Comparison of ENCODE assay signal across 1 cellular context in the genomic region with DNA sequence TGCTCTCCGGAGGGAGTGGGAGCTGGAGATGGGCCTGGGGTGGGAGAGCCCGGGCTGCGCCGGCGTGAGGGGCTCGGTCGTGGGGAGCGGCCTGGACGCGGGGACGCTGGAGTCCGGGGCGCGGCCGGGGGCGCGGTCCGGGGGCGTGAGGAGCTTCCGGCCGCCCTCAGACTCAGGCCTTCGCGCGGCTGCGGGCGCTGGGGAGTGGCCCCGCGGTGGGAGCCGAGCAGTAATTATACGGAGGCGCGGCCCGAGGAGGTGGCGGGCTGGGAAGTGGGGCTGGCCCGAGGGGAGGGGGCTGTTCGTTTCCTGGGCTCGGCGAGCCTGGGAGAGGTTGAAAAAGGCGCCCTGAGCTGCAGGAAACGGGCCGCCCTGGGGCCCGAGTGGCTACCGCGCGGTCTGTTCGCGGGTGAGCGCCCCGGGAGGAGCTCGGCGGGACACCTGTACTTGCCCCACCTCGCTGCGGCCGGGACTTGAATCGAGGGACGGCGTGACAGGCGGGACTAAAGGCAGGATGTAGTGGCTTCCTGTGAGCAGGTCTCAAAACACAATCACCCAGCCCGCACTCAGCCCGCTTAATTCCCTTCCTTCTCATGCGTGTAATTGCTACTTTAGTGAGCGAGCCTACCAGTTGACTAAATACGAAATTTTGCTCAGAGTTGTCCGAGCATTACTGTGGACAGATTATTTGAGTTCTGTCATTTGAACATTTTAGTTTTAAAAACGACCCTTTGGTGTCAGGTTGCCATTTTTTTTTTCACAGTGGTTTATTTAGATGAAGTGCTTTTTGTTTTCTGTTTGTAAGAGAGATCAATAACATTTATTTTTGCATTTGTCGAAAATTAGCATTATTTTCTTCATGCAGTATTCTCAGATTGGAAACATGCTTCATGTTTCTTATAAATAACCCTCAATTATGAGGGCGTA.
TF ChIP-seq lines count a peak whose summit lies in the region.

No MANE protein-coding gene starts in this region.

TF ChIP-seq in HepG2, 621 proteins besides CTCF, POLR2A, EP300 and RAD21 (continued from another document and continues in another):
- TF ChIP-seq RERE (CRISPR knock-in tag; IDR thresholded peaks at IDR 0.05; ENCODE audit: low read depth) (no peak), NCOA2 (CRISPR knock-in tag; IDR thresholded peaks at IDR 0.05) (no peak), RARG (CRISPR knock-in tag; IDR thresholded peaks at IDR 0.05; ENCODE audit: low read depth) (no peak), MTA1 (CRISPR knock-in tag; IDR thresholded peaks at IDR 0.05; ENCODE audit: borderline replicate concordance) (peak; percentile 41; the same call in 1 of the 2 replicates), SNAPC4 (CRISPR knock-in tag; IDR thresholded peaks at IDR 0.05) (no peak), ZNF557 (CRISPR knock-in tag; IDR thresholded peaks at IDR 0.05) (no peak), MXI1 (IDR thresholded peaks at IDR 0.05; ENCODE audit: borderline replicate concordance, low read depth, low read length) (peak; percentile 39; the same call in 1 of the 3 replicates), GTF2F1 (IDR thresholded peaks at IDR 0.05; ENCODE audit: low read length) (no peak), ZNF670 (CRISPR knock-in tag; IDR thresholded peaks at IDR 0.05; ENCODE audit: borderline replicate concordance) (no peak), ZNF564 (CRISPR knock-in tag; IDR thresholded peaks at IDR 0.05) (peak; percentile 86), ZNF225 (CRISPR knock-in tag; IDR thresholded peaks at IDR 0.05) (no peak), SIX4 (CRISPR knock-in tag; IDR thresholded peaks at IDR 0.05) (no peak), EED (CRISPR knock-in tag; IDR thresholded peaks at IDR 0.05) (peak; percentile 90; the same call in 1 of the 2 replicates), ZSCAN21 (CRISPR knock-in tag; IDR thresholded peaks at IDR 0.05; ENCODE audit: borderline replicate concordance) (peak; percentile 55; the same call in 1 of the 2 replicates), MATR3 (CRISPR knock-in tag; IDR thresholded peaks at IDR 0.05) (no peak), PHF20 (CRISPR knock-in tag; IDR thresholded peaks at IDR 0.05) (no peak), ZNF580 (CRISPR knock-in tag; IDR thresholded peaks at IDR 0.05; ENCODE audit: borderline replicate concordance, low read depth) (no peak), SNAPC2 (CRISPR knock-in tag; IDR thresholded peaks at IDR 0.05) (no peak), ZNF605 (CRISPR knock-in tag; IDR thresholded peaks at IDR 0.05) (no peak), NCOA5 (CRISPR knock-in tag; IDR thresholded peaks at IDR 0.05) (no peak), NFATC3 (CRISPR knock-in tag; IDR thresholded peaks at IDR 0.05) (no peak), CCDC6 (CRISPR knock-in tag; IDR thresholded peaks at IDR 0.05) (no peak), TBX3 (IDR thresholded peaks at IDR 0.05; ENCODE audit: borderline replicate concordance) (no peak), DNMT3B (CRISPR knock-in tag; conservative IDR thresholded peaks at IDR 0.05) (no peak), ZSCAN31 (CRISPR knock-in tag; IDR thresholded peaks at IDR 0.05; ENCODE audit: low read depth) (no peak)
- TF ChIP-seq, protein P1, sequence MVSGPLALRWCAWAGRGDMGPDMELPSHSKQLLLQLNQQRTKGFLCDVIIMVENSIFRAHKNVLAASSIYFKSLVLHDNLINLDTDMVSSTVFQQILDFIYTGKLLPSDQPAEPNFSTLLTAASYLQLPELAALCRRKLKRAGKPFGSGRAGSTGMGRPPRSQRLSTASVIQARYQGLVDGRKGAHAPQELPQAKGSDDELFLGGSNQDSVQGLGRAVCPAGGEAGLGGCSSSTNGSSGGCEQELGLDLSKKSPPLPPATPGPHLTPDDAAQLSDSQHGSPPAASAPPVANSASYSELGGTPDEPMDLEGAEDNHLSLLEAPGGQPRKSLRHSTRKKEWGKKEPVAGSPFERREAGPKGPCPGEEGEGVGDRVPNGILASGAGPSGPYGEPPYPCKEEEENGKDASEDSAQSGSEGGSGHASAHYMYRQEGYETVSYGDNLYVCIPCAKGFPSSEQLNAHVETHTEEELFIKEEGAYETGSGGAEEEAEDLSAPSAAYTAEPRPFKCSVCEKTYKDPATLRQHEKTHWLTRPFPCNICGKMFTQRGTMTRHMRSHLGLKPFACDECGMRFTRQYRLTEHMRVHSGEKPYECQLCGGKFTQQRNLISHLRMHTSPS (CRISPR knock-in tag; IDR thresholded peaks at IDR 0.05; ENCODE audit: low read depth), result no peak
- TF ChIP-seq, protein P2, sequence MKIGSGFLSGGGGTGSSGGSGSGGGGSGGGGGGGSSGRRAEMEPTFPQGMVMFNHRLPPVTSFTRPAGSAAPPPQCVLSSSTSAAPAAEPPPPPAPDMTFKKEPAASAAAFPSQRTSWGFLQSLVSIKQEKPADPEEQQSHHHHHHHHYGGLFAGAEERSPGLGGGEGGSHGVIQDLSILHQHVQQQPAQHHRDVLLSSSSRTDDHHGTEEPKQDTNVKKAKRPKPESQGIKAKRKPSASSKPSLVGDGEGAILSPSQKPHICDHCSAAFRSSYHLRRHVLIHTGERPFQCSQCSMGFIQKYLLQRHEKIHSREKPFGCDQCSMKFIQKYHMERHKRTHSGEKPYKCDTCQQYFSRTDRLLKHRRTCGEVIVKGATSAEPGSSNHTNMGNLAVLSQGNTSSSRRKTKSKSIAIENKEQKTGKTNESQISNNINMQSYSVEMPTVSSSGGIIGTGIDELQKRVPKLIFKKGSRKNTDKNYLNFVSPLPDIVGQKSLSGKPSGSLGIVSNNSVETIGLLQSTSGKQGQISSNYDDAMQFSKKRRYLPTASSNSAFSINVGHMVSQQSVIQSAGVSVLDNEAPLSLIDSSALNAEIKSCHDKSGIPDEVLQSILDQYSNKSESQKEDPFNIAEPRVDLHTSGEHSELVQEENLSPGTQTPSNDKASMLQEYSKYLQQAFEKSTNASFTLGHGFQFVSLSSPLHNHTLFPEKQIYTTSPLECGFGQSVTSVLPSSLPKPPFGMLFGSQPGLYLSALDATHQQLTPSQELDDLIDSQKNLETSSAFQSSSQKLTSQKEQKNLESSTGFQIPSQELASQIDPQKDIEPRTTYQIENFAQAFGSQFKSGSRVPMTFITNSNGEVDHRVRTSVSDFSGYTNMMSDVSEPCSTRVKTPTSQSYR (CRISPR knock-in tag; IDR thresholded peaks at IDR 0.05; ENCODE audit: borderline replicate concordance), result no peak
- TF ChIP-seq, protein P3, sequence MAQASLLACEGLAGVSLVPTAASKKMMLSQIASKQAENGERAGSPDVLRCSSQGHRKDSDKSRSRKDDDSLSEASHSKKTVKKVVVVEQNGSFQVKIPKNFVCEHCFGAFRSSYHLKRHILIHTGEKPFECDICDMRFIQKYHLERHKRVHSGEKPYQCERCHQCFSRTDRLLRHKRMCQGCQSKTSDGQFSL (CRISPR knock-in tag; IDR thresholded peaks at IDR 0.05), result peak; percentile 20; the same call in 1 of the 2 replicates
- TF ChIP-seq, protein P4, sequence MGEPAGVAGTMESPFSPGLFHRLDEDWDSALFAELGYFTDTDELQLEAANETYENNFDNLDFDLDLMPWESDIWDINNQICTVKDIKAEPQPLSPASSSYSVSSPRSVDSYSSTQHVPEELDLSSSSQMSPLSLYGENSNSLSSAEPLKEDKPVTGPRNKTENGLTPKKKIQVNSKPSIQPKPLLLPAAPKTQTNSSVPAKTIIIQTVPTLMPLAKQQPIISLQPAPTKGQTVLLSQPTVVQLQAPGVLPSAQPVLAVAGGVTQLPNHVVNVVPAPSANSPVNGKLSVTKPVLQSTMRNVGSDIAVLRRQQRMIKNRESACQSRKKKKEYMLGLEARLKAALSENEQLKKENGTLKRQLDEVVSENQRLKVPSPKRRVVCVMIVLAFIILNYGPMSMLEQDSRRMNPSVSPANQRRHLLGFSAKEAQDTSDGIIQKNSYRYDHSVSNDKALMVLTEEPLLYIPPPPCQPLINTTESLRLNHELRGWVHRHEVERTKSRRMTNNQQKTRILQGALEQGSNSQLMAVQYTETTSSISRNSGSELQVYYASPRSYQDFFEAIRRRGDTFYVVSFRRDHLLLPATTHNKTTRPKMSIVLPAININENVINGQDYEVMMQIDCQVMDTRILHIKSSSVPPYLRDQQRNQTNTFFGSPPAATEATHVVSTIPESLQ (CRISPR knock-in tag; conservative IDR thresholded peaks at IDR 0.05), result no peak
